ENCODE assay signal across 13 cellular contexts in genomic region chr7:91045626-91046025, GRCh38.
"Had no signal": no experiment of that assay in that cellular context is flagged by ENCODE, and none has a peak within 500 bp of the region (broad histone marks: within the 10 kb centered on the region; RNA-seq: fewer than 3 reads in every experiment).

No MANE protein-coding gene starts in this region.

- H3K27me3 ChIP-seq: cardiac muscle cell, esophagus muscularis mucosa, right lobe of liver, spleen had no signal

- H3K36me3 ChIP-seq: cardiac muscle cell, esophagus muscularis mucosa, right lobe of liver had no signal

- H3K9me3 ChIP-seq: esophagus muscularis mucosa, psoas muscle, right lobe of liver, spleen had no signal

- H3K4me1 ChIP-seq: psoas muscle, right lobe of liver had no signal

- H3K27ac ChIP-seq: cardiac muscle cell, psoas muscle, right lobe of liver, spleen had no signal

- H3K4me3 ChIP-seq: cardiac muscle cell, esophagus muscularis mucosa, psoas muscle, right lobe of liver, spleen had no signal

- FAIRE-seq: colon had no signal

- DNase-seq: activated CD4-positive, alpha-beta memory T cell treated with anti-CD3 and anti-CD28 coated beads, Interleukin-2, amount 10 ng/mL, durations not matched to agents 7 days and 5 days; activated CD4-positive, alpha-beta T cell treated with anti-CD3 and anti-CD28 coated beads for 36 hours; activated naive CD4-positive, alpha-beta T cell treated with anti-CD3 and anti-CD28 coated beads, Interleukin-2, amount 10 ng/mL, durations not matched to agents 7 days and 5 days; activated T-cell treated with anti-CD3 and anti-CD28 coated beads, Interleukin-2, amount 50 U/mL, for 24 hours; nephron progenitor cell; occipital lobe; psoas muscle; right lobe of liver; spleen; T-helper 2 cell had no signal
